In genomic region chr5:93821892-93822291, GRCh38 we compare ENCODE assay signal across 1 cellular context.
TF ChIP-seq lines count a peak whose summit lies in the region.

No MANE protein-coding gene starts in this region.

TF ChIP-seq in WTC11, 78 proteins besides CTCF, POLR2A, EP300 and RAD21 (continued from another document):
- TF ChIP-seq ZNF425 (CRISPR knock-in tag; conservative IDR thresholded peaks at IDR 0.05) (no peak), EMX1 (CRISPR knock-in tag; IDR thresholded peaks at IDR 0.05) (no peak), RORB (CRISPR knock-in tag; IDR thresholded peaks at IDR 0.05) (no peak), FOXJ3 (CRISPR knock-in tag; IDR thresholded peaks at IDR 0.05; ENCODE audit: borderline replicate concordance) (no peak), ZBTB43 (CRISPR knock-in tag; IDR thresholded peaks at IDR 0.05) (no peak), MYBL2 (CRISPR knock-in tag; IDR thresholded peaks at IDR 0.05) (no peak), NFE2L1 (CRISPR knock-in tag; IDR thresholded peaks at IDR 0.05) (no peak), ETV6 (CRISPR knock-in tag; IDR thresholded peaks at IDR 0.05) (no peak)
- TF ChIP-seq, protein P1, sequence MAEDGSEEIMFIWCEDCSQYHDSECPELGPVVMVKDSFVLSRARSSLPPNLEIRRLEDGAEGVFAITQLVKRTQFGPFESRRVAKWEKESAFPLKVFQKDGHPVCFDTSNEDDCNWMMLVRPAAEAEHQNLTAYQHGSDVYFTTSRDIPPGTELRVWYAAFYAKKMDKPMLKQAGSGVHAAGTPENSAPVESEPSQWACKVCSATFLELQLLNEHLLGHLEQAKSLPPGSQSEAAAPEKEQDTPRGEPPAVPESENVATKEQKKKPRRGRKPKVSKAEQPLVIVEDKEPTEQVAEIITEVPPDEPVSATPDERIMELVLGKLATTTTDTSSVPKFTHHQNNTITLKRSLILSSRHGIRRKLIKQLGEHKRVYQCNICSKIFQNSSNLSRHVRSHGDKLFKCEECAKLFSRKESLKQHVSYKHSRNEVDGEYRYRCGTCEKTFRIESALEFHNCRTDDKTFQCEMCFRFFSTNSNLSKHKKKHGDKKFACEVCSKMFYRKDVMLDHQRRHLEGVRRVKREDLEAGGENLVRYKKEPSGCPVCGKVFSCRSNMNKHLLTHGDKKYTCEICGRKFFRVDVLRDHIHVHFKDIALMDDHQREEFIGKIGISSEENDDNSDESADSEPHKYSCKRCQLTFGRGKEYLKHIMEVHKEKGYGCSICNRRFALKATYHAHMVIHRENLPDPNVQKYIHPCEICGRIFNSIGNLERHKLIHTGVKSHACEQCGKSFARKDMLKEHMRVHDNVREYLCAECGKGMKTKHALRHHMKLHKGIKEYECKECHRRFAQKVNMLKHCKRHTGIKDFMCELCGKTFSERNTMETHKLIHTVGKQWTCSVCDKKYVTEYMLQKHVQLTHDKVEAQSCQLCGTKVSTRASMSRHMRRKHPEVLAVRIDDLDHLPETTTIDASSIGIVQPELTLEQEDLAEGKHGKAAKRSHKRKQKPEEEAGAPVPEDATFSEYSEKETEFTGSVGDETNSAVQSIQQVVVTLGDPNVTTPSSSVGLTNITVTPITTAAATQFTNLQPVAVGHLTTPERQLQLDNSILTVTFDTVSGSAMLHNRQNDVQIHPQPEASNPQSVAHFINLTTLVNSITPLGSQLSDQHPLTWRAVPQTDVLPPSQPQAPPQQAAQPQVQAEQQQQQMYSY (CRISPR knock-in tag; IDR thresholded peaks at IDR 0.05): no peak
